ENCODE assay signal across 18 cellular contexts in genomic region chrX:151085207-151085606, GRCh38.
A peak's percentile ranks its signal among the peaks of the same experiment; 100 is the strongest.
DNase-seq lines count a peak whose midpoint lies in the region; ATAC-seq, FAIRE-seq and TF ChIP-seq lines count a peak whose summit lies in the region.
"Had no signal": no experiment of that assay in that cellular context is flagged by ENCODE, and none has a peak within 500 bp of the region (broad histone marks: within the 10 kb centered on the region; RNA-seq: fewer than 3 reads in every experiment).

No MANE protein-coding gene starts in this region.

- ATAC-seq in HepG2, result no peak
- peak; percentile 71 for ATAC-seq in left lobe of liver
- no peak for ATAC-seq in HG03159 (IDR thresholded peaks at IDR 0.05; ENCODE audit: unreplicated experiment)
- ATAC-seq: GM12878, HCT116 had no signal

- no peak overlapping the region for H3K4me2 ChIP-seq in HepG2 (ENCODE audit: low read depth, low read length)
- H3K4me2 ChIP-seq: BLaER1 treated with 17β-estradiol and CSF1 and Interleukin-3, amounts not matched to agents 10 nM and 100 nM had no signal

- POLR2A ChIA-PET in HepG2 (lab: Yijun Ruan, JAX), result no interaction called here

- WGBS in liver, result 31% methylated on average over 3 of the region's 3 CpGs
- WGBS in HepG2 (ENCODE audit: low lambda C conversion rate), result 0% methylated on average over 1 of the region's 3 CpGs

- in situ Hi-C loops in HepG2 (cut with HindIII; ENCODE audit: extremely low pct_ligation_motif_present, low pct_unique_long_range_greater_than_20kb), result no loop called here

- peak in 1 of 2 donors; percentile 3 for TF ChIP-seq RAD21 in liver (IDR thresholded peaks at IDR 0.05)
- TF ChIP-seq RAD21 in HepG2 (CRISPR knock-in tag; IDR thresholded peaks at IDR 0.05), result no peak

- H3K27me3 ChIP-seq in liver (ENCODE audit: control insufficient read depth in 4 of 4, insufficient read depth in 4 of 4, low read length in 3 of 4) (peaks cover 0 to 3% (median 0%) of the 10 kb centered on the region in 4 donors), HepG2 (ENCODE audit: control insufficient read depth in 1 of 2, insufficient read depth in 2 of 2, low read length in 2 of 2) (0 out of 5 replicates have a peak, but pooled peaks cover 0 to 10% of the 10 kb centered on the region in 2 experiments)

- H3K4me1 Mint-ChIP-seq in osteocyte (ENCODE audit: unreplicated experiment), result no peaks in the 10 kb centered on the region

- H3K9ac ChIP-seq in liver (ENCODE audit: low read depth in 1 of 2, low read length in 2 of 2), result no peak overlapping the region
- H3K9ac ChIP-seq in HepG2 (ENCODE audit: insufficient read depth, low read depth, low read length), result no peak overlapping the region
- H3K9ac ChIP-seq: BLaER1 treated with 17β-estradiol and CSF1 and Interleukin-3, amounts not matched to agents 10 nM and 100 nM; GM23248 had no signal

- TF ChIP-seq CTCF in liver (IDR thresholded peaks at IDR 0.05; ENCODE audit: low read depth, low read length, missing input control) (no peak), HepG2 (CRISPR knock-in tag; IDR thresholded peaks at IDR 0.05) (no peak), osteocyte (IDR thresholded peaks at IDR 0.05) (no peak)

- H3K36me3 ChIP-seq in liver (ENCODE audit: control insufficient read depth in 4 of 4, insufficient read depth in 3 of 4, low read depth in 1 of 4, low read length in 3 of 4) (no peaks in the 10 kb centered on the region), HepG2 (replicated peaks in 1 of 2; ENCODE audit: control insufficient read depth in 1 of 2, insufficient read depth in 2 of 2, low read length in 2 of 2) (no peaks in the 10 kb centered on the region)
- H3K36me3 ChIP-seq: BLaER1 treated with 17β-estradiol and CSF1 and Interleukin-3, amounts not matched to agents 10 nM and 100 nM had no signal

- H2AFZ ChIP-seq in HepG2 (ENCODE audit: low read length), result no peak overlapping the region
- H2AFZ ChIP-seq: GM23248 had no signal

- H3K27ac ChIP-seq in liver (ENCODE audit: low read depth in 1 of 2, low read length in 2 of 2), result peak overlapping the region in 1 of 2 donors; percentile 70
- H3K27ac ChIP-seq in HepG2 (ENCODE audit: extremely low read length, insufficient read depth, low read length), result no peak overlapping the region
- H3K27ac ChIP-seq: BLaER1 treated with 17β-estradiol and CSF1 and Interleukin-3, amounts not matched to agents 10 nM and 100 nM; GM23248 had no signal

- TF ChIP-seq EP300 in HepG2 (IDR thresholded peaks at IDR 0.05; ENCODE audit: low read depth in 2 of 2, low read length in 2 of 2) (no peak), HepG2 (CRISPR knock-in tag; IDR thresholded peaks at IDR 0.05; ENCODE audit: borderline replicate concordance) (no peak)

- H3K36me3 Mint-ChIP-seq in osteocyte (ENCODE audit: unreplicated experiment), result no peaks in the 10 kb centered on the region
- H3K36me3 Mint-ChIP-seq: CD4-positive, CD25-positive, alpha-beta regulatory T cell had no signal

- peaks cover 7% of the 10 kb centered on the region for H3K27me3 Mint-ChIP-seq in osteocyte (ENCODE audit: unreplicated experiment)

- CTCF ChIA-PET in HepG2 (lab: Yijun Ruan, JAX; ENCODE audit: low intra/inter-chr PET ratio, low total read pairs), result no interaction called here

- TF ChIP-seq POLR2A in HepG2 (IDR thresholded peaks at IDR 0.05; ENCODE audit: insufficient read depth in 1 of 2, low read depth in 2 of 2, low read length in 2 of 2), result no peak

- no peak overlapping the region for H3K27ac Mint-ChIP-seq in osteocyte (ENCODE audit: unreplicated experiment)
- H3K27ac Mint-ChIP-seq: CD4-positive, CD25-positive, alpha-beta regulatory T cell had no signal

- intact Hi-C loops in HepG2 (cut with micrococcal nuclease; ENCODE audit: unreplicated experiment), result no loop called here

- no peaks in the 10 kb centered on the region for H3K79me2 ChIP-seq in HepG2 (ENCODE audit: insufficient read depth, low read length)

- peaks cover 1 to 31% (median 18%) of the 10 kb centered on the region in 4 donors for H3K4me1 ChIP-seq in liver (ENCODE audit: control insufficient read depth in 4 of 4, insufficient read depth in 4 of 4, low read length in 3 of 4)
- no peaks in the 10 kb centered on the region for H3K4me1 ChIP-seq in HepG2 (ENCODE audit: insufficient read depth, low read length)

- H3K4me3 ChIP-seq in liver (ENCODE audit: low read depth in 1 of 3, low read length in 3 of 3) (no peak overlapping the region), HepG2 (replicated peaks in 1 of 3; ENCODE audit: insufficient read depth in 1 of 3, low read depth in 2 of 3, low read length in 3 of 3) (no peak overlapping the region)
- H3K4me3 ChIP-seq: BLaER1 treated with 17β-estradiol and CSF1 and Interleukin-3, amounts not matched to agents 10 nM and 100 nM; GM12878; GM23248 had no signal

- FAIRE-seq in HepG2 (lab: Jason Lieb, UNC), result no peak
- FAIRE-seq: GM12878, GM18507, H54 had no signal

- no peaks in the 10 kb centered on the region for H3K9me3 Mint-ChIP-seq in osteocyte (ENCODE audit: unreplicated experiment)

- H4K20me1 ChIP-seq in HepG2 (ENCODE audit: insufficient read depth, low read length), result no peaks in the 10 kb centered on the region
- H4K20me1 ChIP-seq: BLaER1 treated with 17β-estradiol and CSF1 and Interleukin-3, amounts not matched to agents 10 nM and 100 nM had no signal

- H3K9me3 ChIP-seq in liver (ENCODE audit: control insufficient read depth in 4 of 4, low read length in 3 of 4) (no peaks in the 10 kb centered on the region), HepG2 (ENCODE audit: low read length) (no peaks in the 10 kb centered on the region)

- DNase-seq in HepG2 (ENCODE audit: low spot score), result no peak
- DNase-seq in left lobe of liver (ENCODE audit: low spot score), result peak; percentile 75
- peak; percentile 46 for DNase-seq in osteocyte (ENCODE audit: extremely low spot score, unreplicated experiment)
- no peak for DNase-seq in NCI-H1930 (lab: John Stamatoyannopoulos, UW)
- no peak for DNase-seq in activated CD8-positive, alpha-beta memory T cell treated with anti-CD3 and anti-CD28 coated beads for 24 hours
- no peak for DNase-seq in anterior cingulate cortex (lab: John Stamatoyannopoulos, UW)
- DNase-seq: 8988T; ACHN; CD4-positive, CD25-positive, alpha-beta regulatory T cell; DMS79; GM23248 had no signal

- H3K4me3 Mint-ChIP-seq in osteocyte (ENCODE audit: unreplicated experiment), result no peak overlapping the region
- H3K4me3 Mint-ChIP-seq: CD4-positive, CD25-positive, alpha-beta regulatory T cell had no signal

- no TSS peak for BruUV-seq in HepG2 (replicated peaks; lab: Mats Ljungman, UMichigan)

TF ChIP-seq in liver, 16 proteins besides CTCF, POLR2A, EP300 and RAD21:
- TF ChIP-seq HNF4A (conservative IDR thresholded peaks at IDR 0.05) (peak in 1 of 2 donors; percentile 40), SP1 (IDR thresholded peaks at IDR 0.05) (peak; percentile 8), FOXA1 (IDR thresholded peaks at IDR 0.05) (no peak), EGR1 (IDR thresholded peaks at IDR 0.05; ENCODE audit: low read depth in 2 of 2) (no peak), RXRA (IDR thresholded peaks at IDR 0.05) (peak; percentile 61 to 75), GABPA (IDR thresholded peaks at IDR 0.05 in 1 of 2, conservative IDR thresholded peaks at IDR 0.05 in 1 of 2) (no peak)
- TF ChIP-seq, protein P1, sequence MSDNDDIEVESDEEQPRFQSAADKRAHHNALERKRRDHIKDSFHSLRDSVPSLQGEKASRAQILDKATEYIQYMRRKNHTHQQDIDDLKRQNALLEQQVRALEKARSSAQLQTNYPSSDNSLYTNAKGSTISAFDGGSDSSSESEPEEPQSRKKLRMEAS (IDR thresholded peaks at IDR 0.05), result no peak
- TF ChIP-seq, protein P2, sequence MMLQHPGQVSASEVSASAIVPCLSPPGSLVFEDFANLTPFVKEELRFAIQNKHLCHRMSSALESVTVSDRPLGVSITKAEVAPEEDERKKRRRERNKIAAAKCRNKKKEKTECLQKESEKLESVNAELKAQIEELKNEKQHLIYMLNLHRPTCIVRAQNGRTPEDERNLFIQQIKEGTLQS (IDR thresholded peaks at IDR 0.05), result no peak

TF ChIP-seq in HepG2, 621 proteins besides CTCF, POLR2A, EP300 and RAD21:
- TF ChIP-seq, protein P3, sequence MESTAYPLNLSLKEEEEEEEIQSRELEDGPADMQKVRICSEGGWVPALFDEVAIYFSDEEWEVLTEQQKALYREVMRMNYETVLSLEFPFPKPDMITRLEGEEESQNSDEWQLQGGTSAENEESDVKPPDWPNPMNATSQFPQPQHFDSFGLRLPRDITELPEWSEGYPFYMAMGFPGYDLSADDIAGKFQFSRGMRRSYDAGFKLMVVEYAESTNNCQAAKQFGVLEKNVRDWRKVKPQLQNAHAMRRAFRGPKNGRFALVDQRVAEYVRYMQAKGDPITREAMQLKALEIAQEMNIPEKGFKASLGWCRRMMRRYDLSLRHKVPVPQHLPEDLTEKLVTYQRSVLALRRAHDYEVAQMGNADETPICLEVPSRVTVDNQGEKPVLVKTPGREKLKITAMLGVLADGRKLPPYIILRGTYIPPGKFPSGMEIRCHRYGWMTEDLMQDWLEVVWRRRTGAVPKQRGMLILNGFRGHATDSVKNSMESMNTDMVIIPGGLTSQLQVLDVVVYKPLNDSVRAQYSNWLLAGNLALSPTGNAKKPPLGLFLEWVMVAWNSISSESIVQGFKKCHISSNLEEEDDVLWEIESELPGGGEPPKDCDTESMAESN (CRISPR knock-in tag; conservative IDR thresholded peaks at IDR 0.05), result no peak
- TF ChIP-seq ARHGAP35 (CRISPR knock-in tag; IDR thresholded peaks at IDR 0.05; ENCODE audit: borderline replicate concordance), result no peak
- TF ChIP-seq MEF2D (CRISPR knock-in tag; IDR thresholded peaks at IDR 0.05), result no peak
- TF ChIP-seq, protein P4, sequence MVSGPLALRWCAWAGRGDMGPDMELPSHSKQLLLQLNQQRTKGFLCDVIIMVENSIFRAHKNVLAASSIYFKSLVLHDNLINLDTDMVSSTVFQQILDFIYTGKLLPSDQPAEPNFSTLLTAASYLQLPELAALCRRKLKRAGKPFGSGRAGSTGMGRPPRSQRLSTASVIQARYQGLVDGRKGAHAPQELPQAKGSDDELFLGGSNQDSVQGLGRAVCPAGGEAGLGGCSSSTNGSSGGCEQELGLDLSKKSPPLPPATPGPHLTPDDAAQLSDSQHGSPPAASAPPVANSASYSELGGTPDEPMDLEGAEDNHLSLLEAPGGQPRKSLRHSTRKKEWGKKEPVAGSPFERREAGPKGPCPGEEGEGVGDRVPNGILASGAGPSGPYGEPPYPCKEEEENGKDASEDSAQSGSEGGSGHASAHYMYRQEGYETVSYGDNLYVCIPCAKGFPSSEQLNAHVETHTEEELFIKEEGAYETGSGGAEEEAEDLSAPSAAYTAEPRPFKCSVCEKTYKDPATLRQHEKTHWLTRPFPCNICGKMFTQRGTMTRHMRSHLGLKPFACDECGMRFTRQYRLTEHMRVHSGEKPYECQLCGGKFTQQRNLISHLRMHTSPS (CRISPR knock-in tag; IDR thresholded peaks at IDR 0.05; ENCODE audit: low read depth), result no peak
- TF ChIP-seq ZBTB8A (CRISPR knock-in tag; IDR thresholded peaks at IDR 0.05; ENCODE audit: borderline replicate concordance, low read depth), result no peak
- TF ChIP-seq, protein P1 (IDR thresholded peaks at IDR 0.05), result no peak
- no peak for TF ChIP-seq MED1 (CRISPR knock-in tag; IDR thresholded peaks at IDR 0.05)
- TF ChIP-seq SMYD3 (CRISPR knock-in tag; IDR thresholded peaks at IDR 0.05), result no peak
TF ChIP-seq in HepG2: peak in this region for 0.

Comparison
In these comparisons a context has a peak if more than half of its experiments do, and no peak if none do; other contexts are left out.
1. DNase-seq: peak in left lobe of liver (single experiment) and osteocyte (single experiment); none in HepG2 (single experiment), NCI-H1930 (0 of 2), activated CD8-positive, alpha-beta memory T cell treated with anti-CD3 and anti-CD28 coated beads for 24 hours (single experiment) and anterior cingulate cortex (0 of 58).